ENCODE assay signal across 23 cellular contexts in the genomic region with DNA sequence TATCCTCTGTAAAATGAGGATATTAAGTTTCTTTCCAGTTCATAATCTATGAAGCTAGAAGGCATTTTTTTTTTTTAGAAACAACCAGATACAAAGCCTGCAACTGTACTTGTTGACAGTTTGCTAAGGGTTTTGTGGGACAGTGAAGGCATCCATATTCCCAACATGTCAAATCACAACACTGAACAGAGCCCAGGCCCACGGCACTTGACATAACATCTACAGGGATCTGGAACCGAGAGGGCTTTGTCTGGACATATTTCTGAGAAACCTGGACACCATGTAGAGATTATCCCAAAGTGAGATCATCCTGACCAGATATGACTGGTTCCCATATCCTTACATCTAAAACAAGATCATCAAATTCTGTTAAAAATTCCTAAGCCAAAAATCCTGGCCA.
"Had no signal": no experiment of that assay in that cellular context is flagged by ENCODE, and none has a peak within 500 bp of the region (broad histone marks: within the 10 kb centered on the region; RNA-seq: fewer than 3 reads in every experiment).

No MANE protein-coding gene starts in this region.

- H3K27me3 ChIP-seq: dorsolateral prefrontal cortex, esophagus muscularis mucosa, gastrocnemius medialis, heart right ventricle, left lung had no signal

- H3K27ac ChIP-seq: coronary artery, dorsolateral prefrontal cortex, esophagus muscularis mucosa, gastrocnemius medialis, heart right ventricle, left lung, lower lobe of right lung had no signal

- H3K36me3 ChIP-seq: esophagus muscularis mucosa, gastrocnemius medialis, heart right ventricle, left lung, lower lobe of right lung had no signal

- H3K4me3 ChIP-seq: coronary artery, dorsolateral prefrontal cortex, esophagus muscularis mucosa, gastrocnemius medialis, heart right ventricle, left lung, lower lobe of right lung, mucosa of descending colon had no signal

- ATAC-seq: gastrocnemius medialis, heart right ventricle, left cardiac atrium, left lung, left ventricle myocardium superior, lower lobe of right lung, mucosa of descending colon had no signal

- FAIRE-seq: colon, endothelial cell of umbilical vein, islet of Langerhans, keratinocyte had no signal

- DNase-seq: dermis blood vessel endothelial cell; dorsolateral prefrontal cortex; effector CD4-positive, alpha-beta T cell; effector memory CD4-positive, alpha-beta T cell; foreskin fibroblast; foreskin melanocyte; gastrocnemius medialis; glutamatergic neuron; head of caudate nucleus; heart right ventricle; hippocampal formation; left cardiac atrium; left lung; left ventricle myocardium superior; lower lobe of right lung; mucosa of descending colon; naive B cell had no signal

- H3K9me3 ChIP-seq: esophagus muscularis mucosa, gastrocnemius medialis, heart right ventricle, left lung, lower lobe of right lung, mucosa of descending colon had no signal

- H3K4me1 ChIP-seq: esophagus muscularis mucosa, left lung, lower lobe of right lung had no signal
